In the genomic region with DNA sequence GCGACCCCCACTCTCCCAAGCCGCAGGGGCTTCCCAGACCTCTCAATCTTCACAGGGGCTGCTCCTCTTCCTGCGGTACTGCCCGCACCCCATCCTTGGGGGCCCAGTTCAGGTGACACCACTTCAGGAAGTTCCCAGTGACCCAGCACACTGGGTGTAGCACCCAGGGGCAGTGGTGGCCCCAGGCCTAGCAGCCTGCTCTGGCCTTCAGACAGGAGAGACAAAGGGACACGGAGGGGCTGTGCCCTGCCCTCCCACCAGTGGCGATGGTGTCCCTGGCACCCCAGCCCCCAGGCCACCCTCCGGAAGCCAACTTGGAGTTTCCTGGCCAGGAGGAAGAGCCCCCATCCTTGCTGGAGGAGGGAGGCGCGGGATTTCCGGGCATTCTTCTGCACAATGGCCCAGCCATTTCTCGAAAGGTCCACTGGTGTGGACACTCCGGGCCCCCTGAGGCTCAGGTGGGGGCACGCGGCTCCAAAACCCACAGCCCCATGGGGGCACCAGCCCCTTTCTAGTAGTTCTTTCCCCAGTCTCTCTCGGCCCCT, we compare ENCODE assay signal across 12 cellular contexts. TPM values are rescaled to one million over a fixed set of nuclear protein-coding genes. Genes with fewer than 3 reads are reported as not detected.
DNase-seq lines count a peak whose midpoint lies in the region; ATAC-seq and TF ChIP-seq lines count a peak whose summit lies in the region.
"Had no signal": no experiment of that assay in that cellular context is flagged by ENCODE, and none has a peak within 500 bp of the region (broad histone marks: within the 10 kb centered on the region; RNA-seq: fewer than 3 reads in every experiment).

No MANE protein-coding gene starts in this region.

- no peaks in the 10 kb centered on the region for H3K36me3 Mint-ChIP-seq in brain
- H3K36me3 Mint-ChIP-seq in stimulated activated naive B cell treated with anti-CD40 and anti-IgM and Interleukin-4, amounts not matched to agents 10 μg/mL and 1 μg/mL and 100 μg/mL, for 72 hours = peaks cover 0 to 4% of the 10 kb centered on the region in 2 donors
- H3K36me3 Mint-ChIP-seq: activated naive CD4-positive, alpha-beta T cell treated with anti-CD3 and anti-CD28 coated beads, Interleukin-2, amount 50 U/mL, for 72 hours had no signal

- H3K27me3 Mint-ChIP-seq in brain = peaks cover 40% of the 10 kb centered on the region
- H3K27me3 Mint-ChIP-seq in stimulated activated naive B cell treated with anti-CD40 and anti-IgM and Interleukin-4, amounts not matched to agents 10 μg/mL and 1 μg/mL and 100 μg/mL, for 72 hours = peaks cover 42 to 54% of the 10 kb centered on the region in 2 donors

- peaks cover 60% of the 10 kb centered on the region for H3K27me3 ChIP-seq in HUES6 (ENCODE audit: control insufficient read depth, insufficient read depth, low read length)

- peak overlapping the region; percentile 26 to 85 (median 76) for H3K4me3 Mint-ChIP-seq in brain
- peak overlapping the region; percentile 75 to 77 for H3K4me3 Mint-ChIP-seq in stimulated activated naive B cell treated with anti-CD40 and anti-IgM and Interleukin-4, amounts not matched to agents 10 μg/mL and 1 μg/mL and 100 μg/mL, for 72 hours

- H3K4me1 ChIP-seq in HUES6 (ENCODE audit: control insufficient read depth, insufficient read depth, low read length) = peaks cover 17% of the 10 kb centered on the region
- H3K4me1 ChIP-seq: prostate gland had no signal

- peaks cover 26% of the 10 kb centered on the region for H3K4me1 Mint-ChIP-seq in brain
- peaks cover 13 to 19% of the 10 kb centered on the region in 2 donors for H3K4me1 Mint-ChIP-seq in stimulated activated naive B cell treated with anti-CD40 and anti-IgM and Interleukin-4, amounts not matched to agents 10 μg/mL and 1 μg/mL and 100 μg/mL, for 72 hours

- peak overlapping the region in 1 of 5 experiments; percentile 49 for H3K27ac Mint-ChIP-seq in brain
- H3K27ac Mint-ChIP-seq in stimulated activated naive B cell treated with anti-CD40 and anti-IgM and Interleukin-4, amounts not matched to agents 10 μg/mL and 1 μg/mL and 100 μg/mL, for 72 hours = no peak overlapping the region
- H3K27ac Mint-ChIP-seq: activated naive CD4-positive, alpha-beta T cell treated with anti-CD3 and anti-CD28 coated beads, Interleukin-2, amount 50 U/mL, for 72 hours had no signal

- H3K9me3 Mint-ChIP-seq in brain = no peaks in the 10 kb centered on the region
- no peaks in the 10 kb centered on the region for H3K9me3 Mint-ChIP-seq in stimulated activated naive B cell treated with anti-CD40 and anti-IgM and Interleukin-4, amounts not matched to agents 10 μg/mL and 1 μg/mL and 100 μg/mL, for 72 hours
- H3K9me3 Mint-ChIP-seq: activated naive CD4-positive, alpha-beta T cell treated with anti-CD3 and anti-CD28 coated beads, Interleukin-2, amount 50 U/mL, for 72 hours had no signal

- 0 out of 2 replicates have a peak, but pooled peaks cover 3% of the 10 kb centered on the region for H3K36me3 ChIP-seq in HUES6 (ENCODE audit: control insufficient read depth, insufficient read depth, low read length)
- H3K36me3 ChIP-seq: prostate gland had no signal

- no peak for DNase-seq in left lobe of liver (ENCODE audit: low spot score)
- no peak for DNase-seq in stimulated activated naive B cell treated with anti-CD40 and anti-IgM and Interleukin-4, amounts not matched to agents 10 μg/mL and 1 μg/mL and 100 μg/mL, for 72 hours
- DNase-seq: NCI-H187 treated with DMSO at 0.1 percent for 48 hours, PC-9 had no signal

- H3K9me3 ChIP-seq in HUES6 (ENCODE audit: control insufficient read depth, insufficient read depth, low read depth, low read length) = no peaks in the 10 kb centered on the region
- H3K9me3 ChIP-seq: prostate gland had no signal

- ATAC-seq in left lobe of liver (peak; percentile 6), GM19397 (IDR thresholded peaks at IDR 0.05; ENCODE audit: unreplicated experiment) (no peak), GM19395 (IDR thresholded peaks at IDR 0.05; ENCODE audit: unreplicated experiment) (no peak), GM21528 (IDR thresholded peaks at IDR 0.05; ENCODE audit: low FRiP score, unreplicated experiment) (no peak)
- ATAC-seq in stimulated activated naive B cell treated with anti-CD40 and anti-IgM and Interleukin-4, amounts not matched to agents 10 μg/mL and 1 μg/mL and 100 μg/mL, for 72 hours (replicated peaks) = no peak

- no peak overlapping the region for H3K9ac ChIP-seq in HUES6 (ENCODE audit: low read length)

- TF ChIP-seq CTCF in brain (conservative IDR thresholded peaks at IDR 0.05) = no peak

- peak overlapping the region; percentile 78 for H3K4me3 ChIP-seq in HUES6 (ENCODE audit: low read depth, low read length)
- H3K4me3 ChIP-seq: GM12878, PC-9 had no signal

- H3K27ac ChIP-seq in HUES6 (ENCODE audit: low read depth, low read length) = no peak overlapping the region
- H3K27ac ChIP-seq: PC-9 had no signal

RNA-seq across cellular contexts. Expression of a gene that starts 1.0 kb away (rescaled TPM):
- polyA plus RNA-seq in brain (ENCODE audit: insufficient read depth, low read depth, low replicate concordance) = 123 TPM
- total RNA-seq in left lobe of liver = 10.4 TPM
- total RNA-seq: activated naive CD4-positive, alpha-beta T cell treated with anti-CD3 and anti-CD28 coated beads, Interleukin-2, amount 50 U/mL, for 72 hours; PC-9 had no signal
- polyA plus RNA-seq: GM12878 had no signal

RNA-seq across cellular contexts. Expression of a gene that starts 45.5 kb away (rescaled TPM):
- 21.5 TPM for polyA plus RNA-seq in brain (ENCODE audit: insufficient read depth, low read depth, low replicate concordance)
- 0.65 TPM for total RNA-seq in left lobe of liver

RNA-seq across cellular contexts. Expression of a gene that starts 46.2 kb away (rescaled TPM):
- polyA plus RNA-seq in brain (ENCODE audit: insufficient read depth, low read depth, low replicate concordance) = 81.0 TPM
- total RNA-seq in left lobe of liver = 28.4 TPM
